10 cellular contexts compared by ENCODE assay signal in genomic region chr4:121712001-121712655, GRCh38. TPM values are rescaled to one million over a fixed set of nuclear protein-coding genes. Genes with fewer than 3 reads are reported as not detected.
DNase-seq lines count a peak whose midpoint lies in the region; ATAC-seq and TF ChIP-seq lines count a peak whose summit lies in the region.
"Had no signal": no experiment of that assay in that cellular context is flagged by ENCODE, and none has a peak within 500 bp of the region (broad histone marks: within the 10 kb centered on the region; RNA-seq: fewer than 3 reads in every experiment).

No MANE protein-coding gene starts in this region.

- H3K4me3 ChIP-seq in AG04450 (ENCODE audit: low read depth, low read length) (peak overlapping the region; percentile 12; the same call in 1 of the 2 replicates), choroid plexus epithelial cell (ENCODE audit: low read depth, low read length) (peak overlapping the region; percentile 32)

- CTCF ChIA-PET in AG04450 (lab: Charles Lee) = interaction anchor here (1.0 to 2.6 kb wide), 5 partner anchors 14 to 462 kb away, joined by 3 to 10 read pairs (median 3); no protein-coding TSS in a partner anchor

- no peaks in the 10 kb centered on the region for H3K27me3 ChIP-seq in AG04450 (ENCODE audit: control insufficient read depth, insufficient read depth, low read length)

- H3K27me3 Mint-ChIP-seq in nephron (ENCODE audit: low read depth) = peaks cover 6% of the 10 kb centered on the region

- POLR2A ChIA-PET in AG04450 (lab: Yijun Ruan, JAX) = interaction anchor here (1.1 to 2.1 kb wide), 5 partner anchors 16 to 78 kb away, joined by 4 to 39 read pairs (median 5); partner anchors contain the start of gene ANXA5

- peaks cover 18% of the 10 kb centered on the region for H3K4me1 Mint-ChIP-seq in nephron

- H3K27ac ChIP-seq in AG04450 (ENCODE audit: low read depth, low read length) = peak overlapping the region; percentile 89

- H3K36me3 Mint-ChIP-seq in nephron (ENCODE audit: low read depth) = no peaks in the 10 kb centered on the region

- H3K27ac Mint-ChIP-seq in nephron = peak overlapping the region; percentile 54 to 84 (median 80)

- H3K9me3 Mint-ChIP-seq in nephron = peaks cover 2% of the 10 kb centered on the region

- H3K9me3 ChIP-seq in AG04450 (ENCODE audit: control insufficient read depth, insufficient read depth, low read length) = no peaks in the 10 kb centered on the region

- TF ChIP-seq CTCF in AG04450 (IDR thresholded peaks at IDR 0.05; ENCODE audit: low read depth, low read length) (no peak), choroid plexus epithelial cell (conservative IDR thresholded peaks at IDR 0.05; ENCODE audit: low read depth, low read length) (no peak), nephron (IDR thresholded peaks at IDR 0.05; ENCODE audit: unreplicated experiment in 3 of 3) (no peak)

- H3K4me3 Mint-ChIP-seq in nephron = peak overlapping the region; percentile 52 to 65 (median 57)

- DNase-seq in AG04450 (ENCODE audit: low read depth, low spot score) (no peak), choroid plexus epithelial cell (ENCODE audit: low read depth) (no peak), DMS 273 (lab: John Stamatoyannopoulos, UW; ENCODE audit: unreplicated experiment) (no peak), MV-4-11 (lab: John Stamatoyannopoulos, UW) (no peak), A172 (ENCODE audit: low spot score) (no peak), DMS153 (lab: John Stamatoyannopoulos, UW) (no peak)
- DNase-seq: AML-193, T-helper 9 cell had no signal

- peak; percentile 2 for ATAC-seq in HG02678 (IDR thresholded peaks at IDR 0.05; ENCODE audit: unreplicated experiment)

RNA-seq across cellular contexts. Expression of gene ANXA5, which starts 15.3 kb away (rescaled TPM):
- polyA plus RNA-seq in AG04450 (2011; rRNA removed) = 1,739 and 2,093 TPM in 2 replicates
- polyA minus RNA-seq in AG04450 (2011; rRNA and poly(A)+ RNA removed) = 395 and 591 TPM in 2 replicates
- total RNA-seq in A172 (2014; rRNA removed; shearing (Covaris generic)) = 936 and 953 TPM in 2 replicates

RNA-seq across cellular contexts. Expression of gene SMIM43, which starts 52.8 kb away (rescaled TPM):
- 6.0 and 7.4 TPM in 2 replicates for polyA plus RNA-seq in AG04450 (2011; rRNA removed)
- 2.0 and 2.2 TPM in 2 replicates for polyA minus RNA-seq in AG04450 (2011; rRNA and poly(A)+ RNA removed)
- not detected in 2 replicates for total RNA-seq in A172 (2014; rRNA removed; shearing (Covaris generic))
